1 cellular context compared by ENCODE assay signal in the genomic region with DNA sequence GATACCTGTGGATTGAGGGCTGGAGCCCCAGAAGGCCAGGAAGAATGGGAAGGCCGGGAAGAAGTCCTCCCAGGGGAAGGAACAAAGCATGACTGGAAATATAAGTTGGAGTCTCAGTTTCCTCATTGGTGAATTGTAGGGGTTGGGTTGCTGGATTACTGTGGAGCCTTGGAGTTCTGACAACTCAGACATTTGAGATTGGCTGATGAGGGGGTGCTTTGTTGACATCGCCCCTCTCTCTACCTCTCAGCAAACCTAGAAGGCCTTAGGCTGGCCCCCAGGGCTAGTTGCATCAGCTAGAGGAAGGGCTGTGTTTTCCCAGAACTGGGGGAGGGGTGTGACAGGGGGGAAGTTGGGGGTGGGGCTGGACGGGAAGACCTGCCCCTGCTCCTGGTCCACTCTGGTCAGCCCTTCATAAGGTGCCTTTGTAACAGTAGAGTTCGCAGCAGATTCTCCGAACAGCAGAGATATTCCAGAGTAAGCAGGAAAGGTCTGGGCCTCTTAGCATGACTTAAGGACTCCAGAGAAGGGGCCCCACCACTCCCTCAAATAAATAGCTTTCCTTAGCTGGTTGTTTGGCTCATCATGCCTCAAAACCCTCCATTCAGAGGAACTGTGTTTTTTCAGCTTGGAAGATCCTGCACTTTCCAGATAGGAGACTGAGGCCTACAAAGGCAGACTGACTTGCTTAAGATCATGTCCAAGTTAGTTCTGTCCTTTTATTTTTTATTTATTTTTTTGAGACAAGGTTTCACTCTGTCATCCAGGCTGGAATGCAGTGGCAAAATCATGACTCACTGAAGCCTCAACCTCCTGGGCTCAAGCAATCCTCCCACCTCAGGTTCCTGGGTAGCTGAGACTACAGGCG.
TF ChIP-seq lines count a peak whose summit lies in the region.

No MANE protein-coding gene starts in this region.

TF ChIP-seq in SK-N-SH treated with all-trans-retinoic acid at 6 μM for 48 hours, 23 proteins besides CTCF, POLR2A, EP300 and RAD21:
- no peak for TF ChIP-seq BACH2 (CRISPR knock-in tag; IDR thresholded peaks at IDR 0.05; ENCODE audit: borderline replicate concordance)
- peak; percentile 27; the same call in 1 of the 2 replicates for TF ChIP-seq ZFP3 (CRISPR knock-in tag; IDR thresholded peaks at IDR 0.05)
- TF ChIP-seq, protein P1, sequence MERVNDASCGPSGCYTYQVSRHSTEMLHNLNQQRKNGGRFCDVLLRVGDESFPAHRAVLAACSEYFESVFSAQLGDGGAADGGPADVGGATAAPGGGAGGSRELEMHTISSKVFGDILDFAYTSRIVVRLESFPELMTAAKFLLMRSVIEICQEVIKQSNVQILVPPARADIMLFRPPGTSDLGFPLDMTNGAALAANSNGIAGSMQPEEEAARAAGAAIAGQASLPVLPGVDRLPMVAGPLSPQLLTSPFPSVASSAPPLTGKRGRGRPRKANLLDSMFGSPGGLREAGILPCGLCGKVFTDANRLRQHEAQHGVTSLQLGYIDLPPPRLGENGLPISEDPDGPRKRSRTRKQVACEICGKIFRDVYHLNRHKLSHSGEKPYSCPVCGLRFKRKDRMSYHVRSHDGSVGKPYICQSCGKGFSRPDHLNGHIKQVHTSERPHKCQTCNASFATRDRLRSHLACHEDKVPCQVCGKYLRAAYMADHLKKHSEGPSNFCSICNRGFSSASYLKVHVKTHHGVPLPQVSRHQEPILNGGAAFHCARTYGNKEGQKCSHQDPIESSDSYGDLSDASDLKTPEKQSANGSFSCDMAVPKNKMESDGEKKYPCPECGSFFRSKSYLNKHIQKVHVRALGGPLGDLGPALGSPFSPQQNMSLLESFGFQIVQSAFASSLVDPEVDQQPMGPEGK (CRISPR knock-in tag; IDR thresholded peaks at IDR 0.05; ENCODE audit: borderline replicate concordance) = no peak
